In the genomic region with DNA sequence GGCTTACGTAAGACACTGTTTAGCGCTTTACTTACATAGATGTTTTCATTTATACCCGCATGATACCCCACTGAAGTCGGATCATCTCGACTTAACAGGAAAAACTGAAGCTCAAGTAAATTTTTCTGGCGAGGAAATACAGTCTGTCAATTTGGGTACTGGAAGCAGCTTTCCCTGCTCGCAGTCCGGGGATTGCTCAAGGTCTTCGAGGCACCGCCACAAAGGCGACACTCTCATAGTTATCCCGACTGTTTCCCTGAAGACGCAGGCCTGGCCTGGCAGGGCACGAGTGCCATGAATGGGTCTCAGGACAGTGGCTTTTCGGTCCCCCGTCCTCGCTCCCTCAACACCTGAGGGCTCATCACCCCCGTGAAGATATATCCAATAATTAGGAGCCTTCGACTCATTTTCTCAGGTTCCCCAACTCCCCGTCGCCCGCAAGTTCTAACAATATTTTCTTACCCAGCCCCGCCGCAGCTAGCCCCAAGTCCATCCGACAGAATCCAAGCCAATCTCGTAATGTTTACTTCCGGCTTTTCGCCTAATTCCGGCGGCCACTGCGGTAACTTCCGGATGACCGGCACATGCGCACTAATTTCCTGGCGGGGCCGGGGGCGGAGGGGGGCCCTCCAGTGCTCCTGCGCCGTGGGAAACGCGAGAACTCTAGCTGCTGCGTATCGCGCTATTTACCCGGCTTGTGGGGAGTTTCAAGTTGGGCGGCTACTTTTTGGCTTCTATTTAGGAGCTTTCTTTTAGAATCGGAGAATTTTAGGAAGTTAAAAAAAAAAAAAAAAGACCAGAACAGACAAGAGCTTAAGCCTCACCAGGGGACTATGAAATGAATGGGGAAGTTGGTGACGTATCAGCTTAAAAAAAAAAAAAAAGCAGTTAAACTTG, we compare ENCODE assay signal across 8 cellular contexts. TPM values are rescaled to one million over a fixed set of nuclear protein-coding genes. Genes with fewer than 3 reads are reported as not detected.
A peak's percentile ranks its signal among the peaks of the same experiment; 100 is the strongest.
DNase-seq lines count a peak whose midpoint lies in the region; ATAC-seq and TF ChIP-seq lines count a peak whose summit lies in the region.

A gene (minus strand): TSS at position 521 of the 897 bp plus-strand sequence. CDS start 3,787 bp downstream, outside the sequence.

- H3K4me2 ChIP-seq in PC-3 (ENCODE audit: low read length) = peak within 1 kb of the TSS; percentile 97

- no peaks in the 10 kb centered on the region for H3K9me3 ChIP-seq in PC-3 (ENCODE audit: low read length)
- H3K9me3 ChIP-seq in mucosa of rectum (ENCODE audit: control insufficient read depth in 2 of 2, low read length in 2 of 2) = no peaks in the 10 kb centered on the region

- ATAC-seq in GM21576 (IDR thresholded peaks at IDR 0.05; ENCODE audit: unreplicated experiment) (peak; percentile 69), PC-3 (peak; percentile 66)

- no peaks in the 10 kb centered on the region for H3K9me2 ChIP-seq in PC-3 (replicated peaks; ENCODE audit: low read length)

- H3K27me3 ChIP-seq in PC-3 (ENCODE audit: low read length) (no peaks in the 10 kb centered on the region), mucosa of rectum (ENCODE audit: control insufficient read depth in 2 of 2, insufficient read depth in 2 of 2, low read length in 2 of 2) (no peaks in the 10 kb centered on the region)

- TF ChIP-seq CTCF in PC-3 (conservative IDR thresholded peaks at IDR 0.05; ENCODE audit: low read depth, low read length) (no peak), epithelial cell of proximal tubule (conservative IDR thresholded peaks at IDR 0.05; ENCODE audit: low read depth, low read length) (no peak)

- H3F3A ChIP-seq in PC-3 (ENCODE audit: low read length, unreplicated experiment) = no peaks in the 10 kb centered on the region

- intact Hi-C loops in PC-3 (cut with micrococcal nuclease) = no loop called here

- no peak for TF ChIP-seq RAD21 in Ishikawa (IDR thresholded peaks at IDR 0.05; ENCODE audit: low read depth)

- H3K4me3 ChIP-seq in PC-3 (ENCODE audit: low read length) = peak within 1 kb of the TSS; percentile 94
- peak within 1 kb of the TSS; percentile 95 for H3K4me3 ChIP-seq in epithelial cell of proximal tubule (ENCODE audit: low read depth, low read length)
- peak within 1 kb of the TSS; percentile 74 to 96 for H3K4me3 ChIP-seq in mucosa of rectum (ENCODE audit: low read length in 2 of 2)

- peak within 1 kb of the TSS; percentile 84 for H2AFZ ChIP-seq in PC-3 (ENCODE audit: low read length)

- no peak for TF ChIP-seq EP300 in Ishikawa (IDR thresholded peaks at IDR 0.05; ENCODE audit: borderline replicate concordance)

- H3K79me2 ChIP-seq in PC-3 (ENCODE audit: low read length) = peaks cover 47% of the 10 kb centered on the region

- CTCF ChIA-PET in PC-3 (lab: Charles Lee) = interaction anchor here (0.6 kb wide), 2 partner anchors 176 to 200 kb away, joined by 4 to 5 read pairs; no protein-coding TSS in a partner anchor

- DNase-seq in DMS114 treated with DMSO at 0.1 percent for 48 hours (lab: John Stamatoyannopoulos, UW; ENCODE audit: unreplicated experiment) = peak; percentile 95
- peak; percentile 95 for DNase-seq in PC-3
- DNase-seq in activated T-cell treated with anti-CD3 and anti-CD28 coated beads for 48 hours (ENCODE audit: low read depth) = peak; percentile 91
- DNase-seq in epithelial cell of proximal tubule (ENCODE audit: low read depth) = no peak
- peak; percentile 96 for DNase-seq in stimulated activated CD8-positive, alpha-beta memory T cell treated with anti-CD3 and anti-CD28 coated beads, Interleukin-4, amount 100 ng/mL, for 48 hours

- no peaks in the 10 kb centered on the region for H4K20me1 ChIP-seq in PC-3 (ENCODE audit: low read length)

- peak within 1 kb of the TSS; percentile 92 for H3K9ac ChIP-seq in PC-3 (ENCODE audit: low read length)
- peak within 1 kb of the TSS; percentile 93 to 97 for H3K9ac ChIP-seq in mucosa of rectum (ENCODE audit: low read depth in 1 of 2, low read length in 2 of 2)

- H3K4me1 ChIP-seq in PC-3 (ENCODE audit: insufficient read depth, low read length) (peaks cover 27% of the 10 kb centered on the region), mucosa of rectum (ENCODE audit: control insufficient read depth in 2 of 2, insufficient read depth in 2 of 2, low read length in 2 of 2) (peaks cover 8 to 10% of the 10 kb centered on the region in 2 donors)

- POLR2A ChIA-PET in PC-3 (lab: Charles Lee; ENCODE audit: unreplicated experiment) = interaction anchor here (0.5 to 0.8 kb wide), 5 partner anchors 18 to 152 kb away, joined by 6 to 11 read pairs (median 8); no protein-coding TSS in a partner anchor

- peaks cover 6% of the 10 kb centered on the region; the same call in 1 of the 2 replicates for H3K36me3 ChIP-seq in PC-3 (ENCODE audit: low read depth, low read length)
- H3K36me3 ChIP-seq in mucosa of rectum (ENCODE audit: control insufficient read depth in 2 of 2, insufficient read depth in 2 of 2, low read length in 2 of 2) = peaks cover 6 to 9% of the 10 kb centered on the region in 2 donors

- H3K27ac ChIP-seq in PC-3 (ENCODE audit: low read length) (peak within 1 kb of the TSS; percentile 60), mucosa of rectum (ENCODE audit: low read depth in 2 of 2, low read length in 2 of 2) (peak within 1 kb of the TSS; percentile 89 to 90)

- TSS peak; percentile 85 for BruUV-seq in PC-3 (replicated peaks; lab: Mats Ljungman, UMichigan)

TF ChIP-seq in Ishikawa, 13 proteins besides CTCF, POLR2A, EP300 and RAD21:
- no peak for TF ChIP-seq YY1 (IDR thresholded peaks at IDR 0.05; ENCODE audit: low read depth)
- 0 out of 2 replicates have a peak, but pooled peaks have one; percentile 13 for TF ChIP-seq TEAD4 (IDR thresholded peaks at IDR 0.05)
- TF ChIP-seq, protein P1, sequence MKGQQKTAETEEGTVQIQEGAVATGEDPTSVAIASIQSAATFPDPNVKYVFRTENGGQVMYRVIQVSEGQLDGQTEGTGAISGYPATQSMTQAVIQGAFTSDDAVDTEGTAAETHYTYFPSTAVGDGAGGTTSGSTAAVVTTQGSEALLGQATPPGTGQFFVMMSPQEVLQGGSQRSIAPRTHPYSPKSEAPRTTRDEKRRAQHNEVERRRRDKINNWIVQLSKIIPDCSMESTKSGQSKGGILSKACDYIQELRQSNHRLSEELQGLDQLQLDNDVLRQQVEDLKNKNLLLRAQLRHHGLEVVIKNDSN (IDR thresholded peaks at IDR 0.05) = no peak
- peak; percentile 81 for TF ChIP-seq EGR1 (IDR thresholded peaks at IDR 0.05)
- TF ChIP-seq TAF1 (IDR thresholded peaks at IDR 0.05; ENCODE audit: low read depth) = peak; percentile 61; the same call in 1 of the 2 replicates
- peak; percentile 72 for TF ChIP-seq ZBTB7A (IDR thresholded peaks at IDR 0.05; ENCODE audit: low read depth)
- TF ChIP-seq CEBPB (IDR thresholded peaks at IDR 0.05) = no peak
- TF ChIP-seq, protein P2, sequence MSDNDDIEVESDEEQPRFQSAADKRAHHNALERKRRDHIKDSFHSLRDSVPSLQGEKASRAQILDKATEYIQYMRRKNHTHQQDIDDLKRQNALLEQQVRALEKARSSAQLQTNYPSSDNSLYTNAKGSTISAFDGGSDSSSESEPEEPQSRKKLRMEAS (IDR thresholded peaks at IDR 0.05) = peak; percentile 46
- TF ChIP-seq FOXM1 (IDR thresholded peaks at IDR 0.05; ENCODE audit: borderline replicate concordance, low read depth) = 0 out of 2 replicates have a peak, but pooled peaks have one; percentile 19
- TF ChIP-seq TCF12 (IDR thresholded peaks at IDR 0.05; ENCODE audit: low read depth) = no peak
- peak; percentile 49; the same call in 1 of the 2 replicates for TF ChIP-seq CREB1 (IDR thresholded peaks at IDR 0.05; ENCODE audit: low read depth)
- TF ChIP-seq, protein P3, sequence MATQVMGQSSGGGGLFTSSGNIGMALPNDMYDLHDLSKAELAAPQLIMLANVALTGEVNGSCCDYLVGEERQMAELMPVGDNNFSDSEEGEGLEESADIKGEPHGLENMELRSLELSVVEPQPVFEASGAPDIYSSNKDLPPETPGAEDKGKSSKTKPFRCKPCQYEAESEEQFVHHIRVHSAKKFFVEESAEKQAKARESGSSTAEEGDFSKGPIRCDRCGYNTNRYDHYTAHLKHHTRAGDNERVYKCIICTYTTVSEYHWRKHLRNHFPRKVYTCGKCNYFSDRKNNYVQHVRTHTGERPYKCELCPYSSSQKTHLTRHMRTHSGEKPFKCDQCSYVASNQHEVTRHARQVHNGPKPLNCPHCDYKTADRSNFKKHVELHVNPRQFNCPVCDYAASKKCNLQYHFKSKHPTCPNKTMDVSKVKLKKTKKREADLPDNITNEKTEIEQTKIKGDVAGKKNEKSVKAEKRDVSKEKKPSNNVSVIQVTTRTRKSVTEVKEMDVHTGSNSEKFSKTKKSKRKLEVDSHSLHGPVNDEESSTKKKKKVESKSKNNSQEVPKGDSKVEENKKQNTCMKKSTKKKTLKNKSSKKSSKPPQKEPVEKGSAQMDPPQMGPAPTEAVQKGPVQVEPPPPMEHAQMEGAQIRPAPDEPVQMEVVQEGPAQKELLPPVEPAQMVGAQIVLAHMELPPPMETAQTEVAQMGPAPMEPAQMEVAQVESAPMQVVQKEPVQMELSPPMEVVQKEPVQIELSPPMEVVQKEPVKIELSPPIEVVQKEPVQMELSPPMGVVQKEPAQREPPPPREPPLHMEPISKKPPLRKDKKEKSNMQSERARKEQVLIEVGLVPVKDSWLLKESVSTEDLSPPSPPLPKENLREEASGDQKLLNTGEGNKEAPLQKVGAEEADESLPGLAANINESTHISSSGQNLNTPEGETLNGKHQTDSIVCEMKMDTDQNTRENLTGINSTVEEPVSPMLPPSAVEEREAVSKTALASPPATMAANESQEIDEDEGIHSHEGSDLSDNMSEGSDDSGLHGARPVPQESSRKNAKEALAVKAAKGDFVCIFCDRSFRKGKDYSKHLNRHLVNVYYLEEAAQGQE (IDR thresholded peaks at IDR 0.05; ENCODE audit: low read depth) = no peak
- no peak for TF ChIP-seq NFIC (IDR thresholded peaks at IDR 0.05)

RNA-seq across cellular contexts. Expression of the gene that starts here (rescaled TPM):
- total RNA-seq in PC-3 (2014; rRNA removed) (20.6 and 33.3 TPM in 2 replicates), epithelial cell of proximal tubule (40.1 and 59.0 TPM in 2 replicates)
